ENCODE assay signal across 8 cellular contexts in the genomic region with DNA sequence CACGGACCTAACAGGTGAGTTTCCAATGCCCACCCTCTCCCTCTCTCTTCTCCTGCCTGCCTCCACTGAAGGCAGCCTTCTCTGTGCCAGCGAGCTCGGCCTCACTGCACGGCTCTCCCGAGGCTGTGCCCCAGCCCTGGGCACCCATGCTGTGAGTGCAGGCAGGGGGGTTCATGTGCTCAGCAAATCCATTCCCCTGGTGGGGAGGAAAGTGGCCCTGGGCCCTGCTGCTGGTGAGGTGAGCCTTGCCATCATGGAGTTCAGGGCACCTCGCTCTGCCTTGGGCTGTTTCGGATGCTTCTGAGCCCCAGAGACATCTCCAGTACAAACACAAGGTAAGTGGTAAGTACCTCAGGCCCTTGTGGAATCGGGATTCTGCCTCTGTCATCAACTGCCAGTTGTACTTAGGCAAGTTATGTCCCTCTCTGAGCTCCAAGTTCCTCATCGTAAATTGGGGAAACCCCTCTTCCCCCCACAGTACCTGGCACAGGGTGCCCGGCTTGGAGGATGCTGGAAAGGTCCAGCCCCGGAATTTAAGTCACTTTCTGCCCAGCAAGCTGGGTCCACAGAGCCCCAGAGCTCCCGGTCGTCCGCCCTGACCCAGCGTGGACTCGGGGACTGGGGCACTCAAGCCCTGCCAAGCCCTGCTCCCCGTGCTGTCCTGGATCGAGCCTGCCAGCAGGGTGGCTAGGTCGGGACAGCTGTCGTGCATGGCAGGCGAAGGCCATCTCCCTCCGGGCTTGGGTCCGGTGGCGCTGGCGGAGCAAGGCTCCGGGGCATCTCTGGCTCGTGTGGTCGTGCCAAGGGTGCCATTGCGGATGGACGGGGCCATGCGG. TPM values are rescaled to one million over a fixed set of nuclear protein-coding genes. Genes with fewer than 3 reads are reported as not detected.
DNase-seq lines count a peak whose midpoint lies in the region; ATAC-seq and TF ChIP-seq lines count a peak whose summit lies in the region.

No MANE protein-coding gene starts in this region.

- H3K36me3 ChIP-seq in KMS-11 (ENCODE audit: insufficient read depth), result peaks cover 4% of the 10 kb centered on the region; the same call in 1 of the 2 replicates

- H3K9me3 Mint-ChIP-seq in Calu3 (ENCODE audit: low read depth, unreplicated experiment), result no peaks in the 10 kb centered on the region
- no peaks in the 10 kb centered on the region for H3K9me3 Mint-ChIP-seq in stimulated activated naive CD8-positive, alpha-beta T cell treated with anti-CD3 and anti-CD28 coated beads, Interleukin-15, amount 100 ng/mL, for 72 hours

- TF ChIP-seq CTCF in Calu3 (IDR thresholded peaks at IDR 0.05; ENCODE audit: unreplicated experiment) (no peak), KMS-11 (conservative IDR thresholded peaks at IDR 0.05; ENCODE audit: low read depth, low read length) (no peak), astrocyte of the cerebellum (IDR thresholded peaks at IDR 0.05; ENCODE audit: low read depth, low read length, missing control alignments) (no peak)

- BruUV-seq in Calu3 (replicated peaks; lab: Mats Ljungman, UMichigan), result no TSS peak

- peak overlapping the region; percentile 78 for H3K4me3 Mint-ChIP-seq in Calu3 (ENCODE audit: low read depth, unreplicated experiment)
- H3K4me3 Mint-ChIP-seq in stimulated activated naive CD8-positive, alpha-beta T cell treated with anti-CD3 and anti-CD28 coated beads, Interleukin-15, amount 100 ng/mL, for 72 hours, result peak overlapping the region; percentile 85 to 91

- no peaks in the 10 kb centered on the region for H4K20me1 ChIP-seq in KMS-11 (ENCODE audit: insufficient read depth)

- peak; percentile 9 for ATAC-seq in GM21619 (IDR thresholded peaks at IDR 0.05; ENCODE audit: unreplicated experiment)
- peak; percentile 23 for ATAC-seq in stimulated activated naive CD8-positive, alpha-beta T cell treated with anti-CD3 and anti-CD28 coated beads, Interleukin-15, amount 100 ng/mL, for 72 hours

- CTCF ChIA-PET in Calu3 (lab: Charles Lee), result no interaction called here

- peak overlapping the region; percentile 82; the same call in 1 of the 2 replicates for H3K9ac ChIP-seq in KMS-11

- H3K27me3 ChIP-seq in KMS-11 (ENCODE audit: insufficient read depth, low read depth), result no peaks in the 10 kb centered on the region

- DNase-seq in Calu3, result no peak
- DNase-seq in astrocyte of the cerebellum (ENCODE audit: low read depth), result no peak
- peak; percentile 53 for DNase-seq in islet precursor cell
- DNase-seq in stimulated activated naive CD8-positive, alpha-beta T cell treated with anti-CD3 and anti-CD28 coated beads, Interleukin-15, amount 100 ng/mL, for 72 hours, result peak in 1 of 2 donors; percentile 41
- no peak for DNase-seq in GM03348 (ENCODE audit: low spot score)
- DNase-seq in NCI-H2196 (lab: John Stamatoyannopoulos, UW; ENCODE audit: unreplicated experiment), result no peak

- intact Hi-C loops in Calu3 (cut with micrococcal nuclease; ENCODE audit: unreplicated experiment), result no loop called here

- H3K27ac ChIP-seq in KMS-11, result no peak overlapping the region

- peak overlapping the region; percentile 58 for H2AFZ ChIP-seq in KMS-11 (ENCODE audit: low read depth)

- peaks cover 13% of the 10 kb centered on the region for H3K4me1 ChIP-seq in KMS-11 (ENCODE audit: low read depth, poor library complexity, severe bottlenecking)

- peaks cover 8% of the 10 kb centered on the region for H3K4me1 Mint-ChIP-seq in Calu3 (ENCODE audit: low read depth, unreplicated experiment)
- peaks cover 45% of the 10 kb centered on the region for H3K4me1 Mint-ChIP-seq in stimulated activated naive CD8-positive, alpha-beta T cell treated with anti-CD3 and anti-CD28 coated beads, Interleukin-15, amount 100 ng/mL, for 72 hours

- H3K4me3 ChIP-seq in KMS-11 (IDR thresholded peaks at IDR 0.05; ENCODE audit: insufficient read depth, low read depth, low read length) (no peak overlapping the region), astrocyte of the cerebellum (ENCODE audit: low read depth, low read length) (peak overlapping the region; percentile 83)

- peaks cover 88% of the 10 kb centered on the region for H3K36me3 Mint-ChIP-seq in Calu3 (ENCODE audit: insufficient read depth, unreplicated experiment)

- peak overlapping the region; percentile 75 for H3K4me2 ChIP-seq in KMS-11

- peak overlapping the region; percentile 80 for H3K27ac Mint-ChIP-seq in Calu3 (ENCODE audit: unreplicated experiment)
- peak overlapping the region; percentile 74 to 95 for H3K27ac Mint-ChIP-seq in stimulated activated naive CD8-positive, alpha-beta T cell treated with anti-CD3 and anti-CD28 coated beads, Interleukin-15, amount 100 ng/mL, for 72 hours

- peaks cover 7% of the 10 kb centered on the region; the same call in 1 of the 2 replicates for H3K79me2 ChIP-seq in KMS-11 (ENCODE audit: insufficient read depth, low read depth)

- in situ Hi-C loops in astrocyte of the cerebellum (cut with HindIII; ENCODE audit: low sequenced_read_pairs), result no loop called here

- H3K27me3 Mint-ChIP-seq in Calu3 (ENCODE audit: unreplicated experiment), result no peaks in the 10 kb centered on the region
- no peaks in the 10 kb centered on the region for H3K27me3 Mint-ChIP-seq in stimulated activated naive CD8-positive, alpha-beta T cell treated with anti-CD3 and anti-CD28 coated beads, Interleukin-15, amount 100 ng/mL, for 72 hours

RNA-seq across cellular contexts. Expression of gene NUDT16L1, which starts 0.7 kb away (rescaled TPM):
- 30.6 and 32.6 TPM in 2 replicates for total RNA-seq in Calu3 (2022)

RNA-seq across cellular contexts. Expression of gene ANKS3, which starts 41.4 kb away (rescaled TPM):
- total RNA-seq in Calu3 (2022), result 44.7 and 46.9 TPM in 2 replicates

RNA-seq across cellular contexts. Expression of gene DNAAF8, which starts 41.7 kb away (rescaled TPM):
- 0.27 and 1.8 TPM in 2 replicates for total RNA-seq in Calu3 (2022)
